Comparison of ENCODE assay signal across 22 cellular contexts in genomic region chr7:3003936-3004335, GRCh38. TPM values are rescaled to one million over a fixed set of nuclear protein-coding genes. Genes with fewer than 3 reads are reported as not detected.
"Had no signal": no experiment of that assay in that cellular context is flagged by ENCODE, and none has a peak within 500 bp of the region (broad histone marks: within the 10 kb centered on the region; RNA-seq: fewer than 3 reads in every experiment).

No MANE protein-coding gene starts in this region.

- FAIRE-seq: astrocyte, bronchial epithelial cell, islet of Langerhans had no signal

- H3K36me3 ChIP-seq: gastrocnemius medialis, left lung, prostate gland, SJSA1, suprapubic skin had no signal

- H3K4me1 Mint-ChIP-seq: nephron had no signal

- H3K27ac ChIP-seq: gastrocnemius medialis, left lung, prostate gland, SJSA1, skin epidermis, suprapubic skin had no signal

- H3K36me3 Mint-ChIP-seq: WTC11 had no signal

- H3K9me3 Mint-ChIP-seq: WTC11 had no signal

- H3K27ac Mint-ChIP-seq: activated CD4-positive, alpha-beta T cell treated with anti-CD3 and anti-CD28 coated beads, Interleukin-2, amount 10 ng/mL, durations not matched to agents 7 days and 5 days; nephron; type B pancreatic cell; WTC11 had no signal

- H3K4me3 ChIP-seq: gastrocnemius medialis, left lung, mucosa of descending colon, prostate gland, SJSA1, skin epidermis, suprapubic skin had no signal

- H3K9me3 ChIP-seq: gastrocnemius medialis, left lung, mucosa of descending colon, prostate gland, SJSA1, suprapubic skin had no signal

- H3K4me1 ChIP-seq: gastrocnemius medialis, left lung, prostate gland, suprapubic skin had no signal

- H3K27me3 Mint-ChIP-seq: activated CD4-positive, alpha-beta T cell treated with anti-CD3 and anti-CD28 coated beads, Interleukin-2, amount 10 ng/mL, durations not matched to agents 7 days and 5 days; type B pancreatic cell had no signal

- H3K27me3 ChIP-seq: gastrocnemius medialis, left lung, SJSA1 had no signal

- ATAC-seq: gastrocnemius medialis, left lung, mucosa of descending colon, right cardiac atrium, WTC11 had no signal

- DNase-seq: activated CD4-positive, alpha-beta T cell treated with anti-CD3 and anti-CD28 coated beads, Interleukin-2, amount 10 ng/mL, durations not matched to agents 7 days and 5 days; erythroblast; gastrocnemius medialis; left lung; mammary epithelial cell; mucosa of descending colon; right cardiac atrium; stimulated activated CD4-positive, alpha-beta T cell treated with anti-CD3 and anti-CD28 coated beads, Interleukin-15, amount 100 ng/mL, for 24 hours; stimulated activated CD4-positive, alpha-beta T cell treated with anti-CD3 and anti-CD28 coated beads, Interleukin-4, amount 100 ng/mL, for 1 hour; stimulated activated naive CD4-positive, alpha-beta T cell treated with Interleukin-2 at 50 U/mL for 16 hours; T-helper 2 cell had no signal

- H3K4me3 Mint-ChIP-seq: activated CD4-positive, alpha-beta T cell treated with anti-CD3 and anti-CD28 coated beads, Interleukin-2, amount 10 ng/mL, durations not matched to agents 7 days and 5 days; nephron; type B pancreatic cell; WTC11 had no signal

RNA-seq across cellular contexts. Expression of gene CARD11, which starts 39.7 kb away (rescaled TPM):
- total RNA-seq: osteoblast had no signal
